In the genomic region with DNA sequence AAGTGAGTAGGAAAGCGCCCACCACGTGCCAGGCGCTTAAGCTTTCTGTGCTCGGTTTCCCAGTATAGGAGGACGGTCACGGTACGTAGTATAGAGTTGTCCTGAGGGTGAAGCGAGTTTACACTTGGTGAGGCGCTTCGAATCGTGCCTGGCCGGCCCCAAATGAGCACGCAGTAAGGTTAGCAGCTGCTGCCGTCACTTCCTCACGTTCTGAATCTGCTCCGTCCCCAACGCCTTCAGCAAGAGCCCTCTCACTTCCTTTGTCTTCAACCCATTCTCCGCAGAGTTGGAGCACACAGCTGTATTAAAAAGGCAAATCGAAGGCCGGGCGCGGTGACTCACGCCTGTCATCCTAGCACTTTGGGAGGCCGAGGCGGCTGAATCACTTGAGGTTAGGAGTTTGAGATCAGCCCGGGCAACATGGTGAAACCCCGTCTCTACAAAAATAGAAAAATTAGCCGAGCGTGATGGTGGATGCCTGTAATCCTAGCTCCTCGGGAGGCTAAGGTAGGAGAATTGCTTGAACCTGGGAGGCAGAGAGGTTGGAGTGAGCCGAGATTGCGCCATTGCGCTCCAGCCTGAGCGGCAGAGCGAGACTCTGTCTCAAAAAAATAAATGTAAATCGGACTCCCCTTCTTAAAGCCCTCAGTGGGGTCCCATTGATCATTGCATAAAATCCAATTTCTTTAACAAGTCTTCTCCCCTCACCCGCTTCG, we compare ENCODE assay signal across 8 cellular contexts. TPM values are rescaled to one million over a fixed set of nuclear protein-coding genes. Genes with fewer than 3 reads are reported as not detected.
DNase-seq lines count a peak whose midpoint lies in the region; ATAC-seq and TF ChIP-seq lines count a peak whose summit lies in the region.

No MANE protein-coding gene starts in this region.

- peak overlapping the region; percentile 92 for H3K4me3 Mint-ChIP-seq in activated CD8-positive, alpha-beta T cell treated with anti-CD3 and anti-CD28 coated beads for 36 hours

- POLR2A ChIA-PET in activated CD8-positive, alpha-beta T cell treated with anti-CD3 and anti-CD28 coated beads for 36 hours (lab: Charles Lee): interaction anchor here (1.0 to 2.7 kb wide), 8 partner anchors 10 to 428 kb away, joined by 3 to 14 read pairs (median 4); no protein-coding TSS in a partner anchor

- H3K27me3 ChIP-seq in effector memory CD4-positive, alpha-beta T cell (replicated peaks; ENCODE audit: control insufficient read depth, insufficient read depth, low read length, poor library complexity, severe bottlenecking): no peaks in the 10 kb centered on the region
- no peaks in the 10 kb centered on the region for H3K27me3 ChIP-seq in mononuclear cell (ENCODE audit: insufficient read depth, low read length)

- peaks cover 33% of the 10 kb centered on the region for H3K4me1 ChIP-seq in effector memory CD4-positive, alpha-beta T cell (ENCODE audit: control insufficient read depth, insufficient read depth, low read length, poor library complexity, severe bottlenecking)
- peaks cover 40% of the 10 kb centered on the region for H3K4me1 ChIP-seq in mononuclear cell (ENCODE audit: insufficient read depth, low read length)

- peaks cover 52% of the 10 kb centered on the region for H3K4me1 Mint-ChIP-seq in activated CD8-positive, alpha-beta T cell treated with anti-CD3 and anti-CD28 coated beads for 36 hours (ENCODE audit: low read depth)

- no peaks in the 10 kb centered on the region for H3K9me3 ChIP-seq in effector memory CD4-positive, alpha-beta T cell (ENCODE audit: control insufficient read depth, low read length)
- H3K9me3 ChIP-seq in mononuclear cell (ENCODE audit: low read depth, low read length): no peaks in the 10 kb centered on the region

- ATAC-seq in GM18858 (IDR thresholded peaks at IDR 0.05; ENCODE audit: unreplicated experiment): peak; percentile 27
- peak; percentile 30 for ATAC-seq in HG03103 (IDR thresholded peaks at IDR 0.05; ENCODE audit: low read depth, unreplicated experiment)
- peak; percentile 64 for ATAC-seq in activated CD8-positive, alpha-beta T cell treated with anti-CD3 and anti-CD28 coated beads for 36 hours

- TF ChIP-seq CTCF in activated CD8-positive, alpha-beta T cell treated with anti-CD3 and anti-CD28 coated beads for 36 hours (IDR thresholded peaks at IDR 0.05): no peak

- H3K27me3 Mint-ChIP-seq in activated CD8-positive, alpha-beta T cell treated with anti-CD3 and anti-CD28 coated beads for 36 hours: no peaks in the 10 kb centered on the region

- H3K27ac Mint-ChIP-seq in activated CD8-positive, alpha-beta T cell treated with anti-CD3 and anti-CD28 coated beads for 36 hours: peak overlapping the region; percentile 94

- peaks cover 43% of the 10 kb centered on the region for H3K36me3 Mint-ChIP-seq in activated CD8-positive, alpha-beta T cell treated with anti-CD3 and anti-CD28 coated beads for 36 hours (ENCODE audit: low read depth)

- peaks cover 8% of the 10 kb centered on the region for H3K9me3 Mint-ChIP-seq in activated CD8-positive, alpha-beta T cell treated with anti-CD3 and anti-CD28 coated beads for 36 hours

- intact Hi-C loops in activated CD8-positive, alpha-beta T cell treated with anti-CD3 and anti-CD28 coated beads for 36 hours (cut with micrococcal nuclease): loop anchor here (5.0 kb wide), 1 partner anchor 339 kb away; no protein-coding TSS in a partner anchor

- peak overlapping the region; percentile 96 for H3K27ac ChIP-seq in effector memory CD4-positive, alpha-beta T cell (ENCODE audit: insufficient read depth, low read length, poor library complexity, severe bottlenecking)

- DNase-seq in A172 (ENCODE audit: low spot score) (peak; percentile 89), NCI-H524 treated with DMSO at 0.1 percent for 48 hours (lab: John Stamatoyannopoulos, UW) (peak; percentile 16)
- DNase-seq in activated CD8-positive, alpha-beta T cell treated with anti-CD3 and anti-CD28 coated beads for 36 hours: peak; percentile 97
- peak; percentile 65 to 76 (median 73) for DNase-seq in effector memory CD4-positive, alpha-beta T cell
- peak; percentile 75 to 87 for DNase-seq in stimulated activated CD8-positive, alpha-beta memory T cell treated with anti-CD3 and anti-CD28 coated beads, Interleukin-2, amount 100 ng/mL, for 48 hours (ENCODE audit: low read depth in 2 of 2)

- peaks cover 5% of the 10 kb centered on the region for H3K36me3 ChIP-seq in effector memory CD4-positive, alpha-beta T cell (ENCODE audit: control insufficient read depth, insufficient read depth, low read length)

- peak overlapping the region; percentile 84 for H3K4me3 ChIP-seq in effector memory CD4-positive, alpha-beta T cell (ENCODE audit: insufficient read depth, low read depth, low read length, poor library complexity, severe bottlenecking)
- peak overlapping the region; percentile 67 for H3K4me3 ChIP-seq in mononuclear cell (ENCODE audit: low read length)

- CTCF ChIA-PET in activated CD8-positive, alpha-beta T cell treated with anti-CD3 and anti-CD28 coated beads for 36 hours (lab: Charles Lee): interaction anchor here (1.1 to 8.9 kb wide), 5 partner anchors 9 to 443 kb away, joined by 3 to 59 read pairs (median 21); no protein-coding TSS in a partner anchor

RNA-seq across cellular contexts. Expression of a gene that starts 0.7 kb away (rescaled TPM):
- total RNA-seq in A172 (2014; rRNA removed; shearing (Covaris generic)): 45.9 and 50.6 TPM in 2 replicates
- total RNA-seq in activated CD8-positive, alpha-beta T cell treated with anti-CD3 and anti-CD28 coated beads for 36 hours: 100 to 1,000 TPM in 1 of 2 experiments, 10 to 100 TPM in 1; 97.2 to 103 TPM
- total RNA-seq in mononuclear cell: 52.2 TPM

RNA-seq across cellular contexts. Expression of a gene that starts 1.9 kb away (rescaled TPM):
- total RNA-seq in A172 (2014; rRNA removed; shearing (Covaris generic)): 3.6 and 4.9 TPM in 2 replicates
- total RNA-seq in activated CD8-positive, alpha-beta T cell treated with anti-CD3 and anti-CD28 coated beads for 36 hours: 1 to 10 TPM; 6.6 to 8.4 TPM
- total RNA-seq in mononuclear cell: 0.63 TPM

Comparison
In these comparisons a context has a peak if more than half of its experiments do, and no peak if none do; other contexts are left out.
1. Peak in every context shown above with its lines: DNase-seq, ATAC-seq, H3K4me3 ChIP-seq and H3K27ac ChIP-seq.
2. DNase-seq: peak in every context shown above with its lines; median percentile 97 in activated CD8-positive, alpha-beta T cell treated with anti-CD3 and anti-CD28 coated beads for 36 hours; 89 in A172; 81 in stimulated activated CD8-positive, alpha-beta memory T cell treated with anti-CD3 and anti-CD28 coated beads, Interleukin-2, amount 100 ng/mL, for 48 hours; 73 in effector memory CD4-positive, alpha-beta T cell; 16 in NCI-H524 treated with DMSO at 0.1 percent for 48 hours.